24 cellular contexts compared by ENCODE assay signal in genomic region chr2:112831380-112831930, GRCh38. TPM values are rescaled to one million over a fixed set of nuclear protein-coding genes. Genes with fewer than 3 reads are reported as not detected.
DNase-seq lines count a peak whose midpoint lies in the region; ATAC-seq and TF ChIP-seq lines count a peak whose summit lies in the region.
"Had no signal": no experiment of that assay in that cellular context is flagged by ENCODE, and none has a peak within 500 bp of the region (broad histone marks: within the 10 kb centered on the region; RNA-seq: fewer than 3 reads in every experiment).

No MANE protein-coding gene starts in this region.

- no peak overlapping the region for H3K9ac ChIP-seq in endodermal cell (ENCODE audit: extremely low read depth, low read length, poor library complexity, severe bottlenecking)

- H3K4me3 Mint-ChIP-seq in endodermal cell: no peak overlapping the region
- H3K4me3 Mint-ChIP-seq: activated CD8-positive, alpha-beta T cell treated with anti-CD3 and anti-CD28 coated beads, Interleukin-2, amount 10 ng/mL, durations not matched to agents 7 days and 5 days; activated T-cell treated with anti-CD3 and anti-CD28 coated beads, Interleukin-2, amount 50 U/mL, for 24 hours had no signal

- H3K27ac ChIP-seq in endodermal cell (ENCODE audit: low read depth, low read length) (no peak overlapping the region), neutrophil (peak overlapping the region; percentile 76)
- H3K27ac ChIP-seq: adrenal gland, breast epithelium, psoas muscle, thoracic aorta had no signal

- H3K27me3 ChIP-seq in endodermal cell (ENCODE audit: control insufficient read depth, insufficient read depth, low read length, poor library complexity, severe bottlenecking): no peaks in the 10 kb centered on the region
- no peaks in the 10 kb centered on the region for H3K27me3 ChIP-seq in neutrophil
- H3K27me3 ChIP-seq: adrenal gland, breast epithelium, left lung had no signal

- no peaks in the 10 kb centered on the region for H3K9me3 ChIP-seq in endodermal cell (ENCODE audit: control insufficient read depth, low read length)
- H3K9me3 ChIP-seq in neutrophil: no peaks in the 10 kb centered on the region
- H3K9me3 ChIP-seq: adrenal gland, breast epithelium, Caco-2, HAP-1, left lung, psoas muscle, thoracic aorta had no signal

- H3K4me3 ChIP-seq in endodermal cell (ENCODE audit: low read length) (no peak overlapping the region), neutrophil (ENCODE audit: low read depth in 1 of 2, low read length in 1 of 2) (peak overlapping the region; percentile 90 to 96)
- H3K4me3 ChIP-seq: adrenal gland, breast epithelium, HAP-1, psoas muscle, thoracic aorta had no signal

- no peaks in the 10 kb centered on the region for H3K4me1 Mint-ChIP-seq in endodermal cell

- WGBS in endodermal cell (ENCODE audit: insufficient coverage in 1 of 2, insufficient read length in 1 of 2), 2 experiments: 89 to 95% methylated on average over 2 of the region's 2 CpGs

- H3K27ac Mint-ChIP-seq in endodermal cell: no peak overlapping the region
- H3K27ac Mint-ChIP-seq: activated CD8-positive, alpha-beta T cell treated with anti-CD3 and anti-CD28 coated beads, Interleukin-2, amount 10 ng/mL, durations not matched to agents 7 days and 5 days; activated T-cell treated with anti-CD3 and anti-CD28 coated beads, Interleukin-2, amount 50 U/mL, for 24 hours had no signal

- TF ChIP-seq CTCF in endodermal cell (conservative IDR thresholded peaks at IDR 0.05): no peak
- TF ChIP-seq CTCF in neutrophil (IDR thresholded peaks at IDR 0.05): no peak

- no peaks in the 10 kb centered on the region for H3K36me3 Mint-ChIP-seq in endodermal cell (ENCODE audit: low read depth)

- H3K4me1 ChIP-seq in endodermal cell (ENCODE audit: control insufficient read depth, insufficient read depth, low read length) (no peaks in the 10 kb centered on the region), neutrophil (ENCODE audit: control insufficient read depth in 1 of 2, insufficient read depth in 1 of 2, low read depth in 1 of 2, low read length in 1 of 2) (peaks cover 55 to 58% of the 10 kb centered on the region in 2 experiments)

- H3K9me3 Mint-ChIP-seq in endodermal cell: no peaks in the 10 kb centered on the region
- H3K9me3 Mint-ChIP-seq: activated T-cell treated with anti-CD3 and anti-CD28 coated beads, Interleukin-2, amount 50 U/mL, for 24 hours had no signal

- H3K27me3 Mint-ChIP-seq in endodermal cell (ENCODE audit: insufficient read depth): no peaks in the 10 kb centered on the region

- TF ChIP-seq EP300 in Ishikawa (IDR thresholded peaks at IDR 0.05; ENCODE audit: borderline replicate concordance): no peak

- peak; percentile 50 for DNase-seq in CD1c-positive myeloid dendritic cell (ENCODE audit: extremely low spot score)
- DNase-seq in endodermal cell: peak; percentile 5
- no peak for DNase-seq in COLO829 (ENCODE audit: low spot score)
- DNase-seq in stimulated activated CD4-positive, alpha-beta T cell treated with anti-CD3 and anti-CD28 coated beads, Interleukin-2, amount 100 ng/mL, for 24 hours: no peak
- DNase-seq: activated CD8-positive, alpha-beta T cell treated with anti-CD3 and anti-CD28 coated beads, Interleukin-2, amount 10 ng/mL, durations not matched to agents 7 days and 5 days; activated naive CD4-positive, alpha-beta T cell; activated T-cell treated with anti-CD3 and anti-CD28 coated beads, Interleukin-2, amount 50 U/mL, for 24 hours; Caco-2; head of caudate nucleus; left lung; NCI-H1436 treated with DMSO at 0.1 percent for 48 hours; NCI-H2171; NCI-H524 treated with DMSO at 0.1 percent for 48 hours; psoas muscle; T-helper 9 cell had no signal

- ATAC-seq in HG03196 (IDR thresholded peaks at IDR 0.05; ENCODE audit: unreplicated experiment): no peak
- ATAC-seq: activated CD4-positive, CD25-positive, alpha-beta regulatory T cell treated with anti-CD3 and anti-CD28 coated beads, Interleukin-2, amount 50 U/mL, for 24 hours; activated CD8-positive, alpha-beta T cell treated with anti-CD3 and anti-CD28 coated beads, Interleukin-2, amount 10 ng/mL, durations not matched to agents 7 days and 5 days; left lung; psoas muscle had no signal

- H3K36me3 ChIP-seq in endodermal cell (ENCODE audit: control insufficient read depth, insufficient read depth, low read length): no peaks in the 10 kb centered on the region
- H3K36me3 ChIP-seq in neutrophil: peaks cover 64% of the 10 kb centered on the region
- H3K36me3 ChIP-seq: adrenal gland, breast epithelium, HAP-1, thoracic aorta had no signal

- no peak for TF ChIP-seq RAD21 in Ishikawa (IDR thresholded peaks at IDR 0.05; ENCODE audit: low read depth)

TF ChIP-seq in Ishikawa, 13 proteins besides CTCF, POLR2A, EP300 and RAD21:
- TF ChIP-seq REST (IDR thresholded peaks at IDR 0.05; ENCODE audit: low read depth) (no peak), NFIC (IDR thresholded peaks at IDR 0.05) (peak; percentile 26; the same call in 1 of the 2 replicates), TCF12 (IDR thresholded peaks at IDR 0.05; ENCODE audit: low read depth) (no peak), ZBTB7A (IDR thresholded peaks at IDR 0.05; ENCODE audit: low read depth) (no peak), EGR1 (IDR thresholded peaks at IDR 0.05) (no peak)
TF ChIP-seq in Ishikawa: peak in this region for 1.

RNA-seq across cellular contexts. Expression of gene IL1B, which starts 5.1 kb away (rescaled TPM):
- total RNA-seq in endodermal cell: not detected
- not detected for polyA plus RNA-seq in endodermal cell (2013, experiment 1 of 2)
- not detected for polyA plus RNA-seq in endodermal cell (2013, experiment 2 of 2)
- total RNA-seq: activated CD8-positive, alpha-beta T cell treated with anti-CD3 and anti-CD28 coated beads, Interleukin-2, amount 10 ng/mL, durations not matched to agents 7 days and 5 days had no signal

RNA-seq across cellular contexts. Expression of gene IL1A, which starts 47.2 kb away (rescaled TPM):
- 1 to 10 TPM in 1 of 2 donors, under 1 TPM in 1; 0.73 to 1.0 TPM for total RNA-seq in endodermal cell
- polyA plus RNA-seq in endodermal cell (2013, experiment 1 of 2): 0.21 TPM
- 0.25 TPM for polyA plus RNA-seq in endodermal cell (2013, experiment 2 of 2)
- total RNA-seq: activated CD8-positive, alpha-beta T cell treated with anti-CD3 and anti-CD28 coated beads, Interleukin-2, amount 10 ng/mL, durations not matched to agents 7 days and 5 days; Caco-2; skeletal muscle tissue had no signal

Comparison
In these comparisons a context has a peak if more than half of its experiments do, and no peak if none do; other contexts are left out.
1. DNase-seq: peak in CD1c-positive myeloid dendritic cell (single experiment) and endodermal cell (single experiment); none in COLO829 (single experiment) and stimulated activated CD4-positive, alpha-beta T cell treated with anti-CD3 and anti-CD28 coated beads, Interleukin-2, amount 100 ng/mL, for 24 hours (0 of 2).